25 cellular contexts compared by ENCODE assay signal in genomic region chr2:17184512-17184911, GRCh38.
"Had no signal": no experiment of that assay in that cellular context is flagged by ENCODE, and none has a peak within 500 bp of the region (broad histone marks: within the 10 kb centered on the region; RNA-seq: fewer than 3 reads in every experiment).

No MANE protein-coding gene starts in this region.

- ATAC-seq: K562, Panc1, PC-3, T-cell had no signal

- H3K27me3 Mint-ChIP-seq: IgD-negative memory B cell, T-cell had no signal

- H3K9ac ChIP-seq: KMS-11, SK-N-SH had no signal

- FAIRE-seq: HTR-8/SVneo, K562 had no signal

- H3K36me3 Mint-ChIP-seq: IgD-negative memory B cell, T-cell had no signal

- H3K9me3 Mint-ChIP-seq: IgD-negative memory B cell; T-helper 1 cell treated with Interleukin-12 subunit alpha and Interleukin-12 subunit beta and Interleukin-4 antibody, amounts not matched to agents 30 μg/mL and 1 μg/mL, for 36 hours had no signal

- H3K4me3 ChIP-seq: K562 had no signal

- H3K27ac ChIP-seq: HL-60, KMS-11, RWPE1 had no signal

- H3K4me2 ChIP-seq: KMS-11, SK-N-SH had no signal

- H3K4me1 Mint-ChIP-seq: T-cell had no signal

- H3K9me3 ChIP-seq: SK-N-SH had no signal

- H3K4me3 Mint-ChIP-seq: IgD-negative memory B cell; T-cell; T-helper 1 cell treated with Interleukin-12 subunit alpha and Interleukin-12 subunit beta and Interleukin-4 antibody, amounts not matched to agents 30 μg/mL and 1 μg/mL, for 36 hours had no signal

- DNase-seq: Kasumi-1, MM.1S, NCI-H1092 treated with DMSO at 0.1 percent for 48 hours, NCI-H1436, NCI-H187, NCI-H2029, NCI-H2081 treated with DMSO at 0.1 percent for 48 hours, NCI-H2171, NCI-H345, NCI-H524, NCI-H69, NCI-H774, PC-3, SHP77, SK-N-SH, SW 1271, T-cell had no signal
